ENCODE assay signal across 16 cellular contexts in genomic region chr3:102106421-102107097, GRCh38.
DNase-seq lines count a peak whose midpoint lies in the region; ATAC-seq, FAIRE-seq and TF ChIP-seq lines count a peak whose summit lies in the region.
"Had no signal": no experiment of that assay in that cellular context is flagged by ENCODE, and none has a peak within 500 bp of the region (broad histone marks: within the 10 kb centered on the region; RNA-seq: fewer than 3 reads in every experiment).

No MANE protein-coding gene starts in this region.

- H3K27ac ChIP-seq in fibroblast of lung (ENCODE audit: insufficient read depth, low read length) (no peak overlapping the region), upper lobe of left lung (no peak overlapping the region)
- H3K27ac ChIP-seq: BLaER1, gastrocnemius medialis had no signal

- H3K9me3 Mint-ChIP-seq in activated T-cell treated with anti-CD3 and anti-CD28 coated beads, Interleukin-2, amount 50 U/mL, for 72 hours, result peaks cover 5 to 6% of the 10 kb centered on the region in 2 donors

- H3K9me3 ChIP-seq in fibroblast of lung (ENCODE audit: control insufficient read depth, insufficient read depth, low read depth, low read length) (no peaks in the 10 kb centered on the region), upper lobe of left lung (peaks cover 0 to 8% (median 6%) of the 10 kb centered on the region in 4 donors)
- H3K9me3 ChIP-seq: gastrocnemius medialis had no signal

- FAIRE-seq in urothelium cell line (lab: Jason Lieb, UNC), result peak; percentile 9
- FAIRE-seq: islet of Langerhans had no signal

- no peak overlapping the region for H3K9ac ChIP-seq in fibroblast of lung (ENCODE audit: insufficient read depth, low read length)
- H3K9ac ChIP-seq: BLaER1, SK-N-SH had no signal

- no peak overlapping the region for H3K4me2 ChIP-seq in fibroblast of lung (ENCODE audit: extremely low read depth, insufficient read depth, low read length)
- H3K4me2 ChIP-seq: BLaER1, SK-N-SH had no signal

- H3K27me3 Mint-ChIP-seq in activated T-cell treated with anti-CD3 and anti-CD28 coated beads, Interleukin-2, amount 50 U/mL, for 72 hours (ENCODE audit: low read depth), result no peaks in the 10 kb centered on the region
- H3K27me3 Mint-ChIP-seq: dendritic cell treated with granulocyte-macrophage colony-stimulating factor and Interleukin-4, amounts not matched to agents 40 ng/mL and 50 ng/mL, for 4 days had no signal

- TF ChIP-seq POLR2A in upper lobe of left lung (IDR thresholded peaks at IDR 0.05), result no peak

- no peak overlapping the region for H3K27ac Mint-ChIP-seq in activated T-cell treated with anti-CD3 and anti-CD28 coated beads, Interleukin-2, amount 50 U/mL, for 72 hours
- H3K27ac Mint-ChIP-seq: dendritic cell treated with granulocyte-macrophage colony-stimulating factor and Interleukin-4, amounts not matched to agents 40 ng/mL and 50 ng/mL, for 4 days; H9 had no signal

- no peaks in the 10 kb centered on the region for H4K20me1 ChIP-seq in fibroblast of lung (ENCODE audit: control insufficient read depth, extremely low read depth, insufficient read depth, low read length)
- H4K20me1 ChIP-seq: BLaER1 had no signal

- TF ChIP-seq EP300 in upper lobe of left lung (IDR thresholded peaks at IDR 0.05), result no peak

- ATAC-seq in activated T-cell treated with anti-CD3 and anti-CD28 coated beads, Interleukin-2, amount 50 U/mL, for 72 hours (replicated peaks in 1 of 2), result peak; percentile 88 to 95
- no peak for ATAC-seq in upper lobe of left lung (ENCODE audit: low FRiP score in 2 of 2)
- no peak for ATAC-seq in GM21390 (IDR thresholded peaks at IDR 0.05; ENCODE audit: unreplicated experiment)
- ATAC-seq: gastrocnemius medialis had no signal

- H3K4me1 ChIP-seq in fibroblast of lung (ENCODE audit: control insufficient read depth, extremely low read depth, insufficient read depth, low read length), result no peaks in the 10 kb centered on the region
- H3K4me1 ChIP-seq in upper lobe of left lung, result no peaks in the 10 kb centered on the region
- H3K4me1 ChIP-seq: BLaER1 had no signal

- H2AFZ ChIP-seq in fibroblast of lung (ENCODE audit: low read length), result no peak overlapping the region

- WGBS in upper lobe of left lung, 2 donors, result 89 to 92% methylated on average over 9 of the region's 9 CpGs

- no peaks in the 10 kb centered on the region for H3K79me2 ChIP-seq in fibroblast of lung (ENCODE audit: control insufficient read depth, insufficient read depth, low read length)

- no peak overlapping the region for H3K4me3 ChIP-seq in fibroblast of lung (replicated peaks in 1 of 4; ENCODE audit: control extremely low read depth in 1 of 4, insufficient read depth in 1 of 4, low read depth in 3 of 4, low read length in 4 of 4)
- no peak overlapping the region for H3K4me3 ChIP-seq in upper lobe of left lung
- H3K4me3 ChIP-seq: BLaER1, gastrocnemius medialis had no signal

- H3K4me3 Mint-ChIP-seq in activated T-cell treated with anti-CD3 and anti-CD28 coated beads, Interleukin-2, amount 50 U/mL, for 72 hours, result peak overlapping the region; percentile 34 to 64
- H3K4me3 Mint-ChIP-seq: dendritic cell treated with granulocyte-macrophage colony-stimulating factor and Interleukin-4, amounts not matched to agents 40 ng/mL and 50 ng/mL, for 4 days; H9 had no signal

- H3K27me3 ChIP-seq in fibroblast of lung (ENCODE audit: control insufficient read depth, insufficient read depth, low read length) (no peaks in the 10 kb centered on the region), upper lobe of left lung (no peaks in the 10 kb centered on the region)
- H3K27me3 ChIP-seq: BLaER1, gastrocnemius medialis had no signal

- peaks cover 30% of the 10 kb centered on the region for H3K4me1 Mint-ChIP-seq in activated T-cell treated with anti-CD3 and anti-CD28 coated beads, Interleukin-2, amount 50 U/mL, for 72 hours (ENCODE audit: low read depth)

- peak; percentile 38 for DNase-seq in stimulated activated CD4-positive, alpha-beta T cell treated with anti-CD3 and anti-CD28 coated beads, Interleukin-15, amount 100 ng/mL, for 24 hours
- DNase-seq in stimulated activated CD4-positive, alpha-beta T cell treated with anti-CD3 and anti-CD28 coated beads, Interleukin-1b, Interleukin-23, amount 100 ng/mL, for 48 hours, result no peak
- DNase-seq in activated T-cell treated with anti-CD3 and anti-CD28 coated beads, Interleukin-2, amount 50 U/mL, for 72 hours, result peak in 1 of 2 donors; percentile 45
- DNase-seq in fibroblast of lung (ENCODE audit: low read depth in 2 of 2), result peak; percentile 53 to 84
- DNase-seq in urothelium cell line (ENCODE audit: low spot score), result no peak
- DNase-seq in medulla oblongata (ENCODE audit: extremely low spot score), result no peak
- DNase-seq in upper lobe of left lung, result no peak
- DNase-seq: gastrocnemius medialis, H9, MV-4-11, posterior cingulate gyrus, SK-N-SH had no signal

- no peaks in the 10 kb centered on the region for H3K36me3 ChIP-seq in fibroblast of lung (ENCODE audit: control insufficient read depth, insufficient read depth, low read length)
- H3K36me3 ChIP-seq in upper lobe of left lung, result no peaks in the 10 kb centered on the region
- H3K36me3 ChIP-seq: BLaER1, gastrocnemius medialis had no signal

- no peak for TF ChIP-seq CTCF in fibroblast of lung (conservative IDR thresholded peaks at IDR 0.05 in 1 of 2, IDR thresholded peaks at IDR 0.05 in 1 of 2; ENCODE audit: low read depth in 1 of 2, low read length in 2 of 2)
- no peak for TF ChIP-seq CTCF in upper lobe of left lung (IDR thresholded peaks at IDR 0.05)

- H3K36me3 Mint-ChIP-seq in activated T-cell treated with anti-CD3 and anti-CD28 coated beads, Interleukin-2, amount 50 U/mL, for 72 hours (ENCODE audit: insufficient read depth in 2 of 2), result peaks cover 10 to 18% of the 10 kb centered on the region in 2 donors

Comparison
In these comparisons a context has a peak if more than half of its experiments do, and no peak if none do; other contexts are left out.
1. DNase-seq: peak in stimulated activated CD4-positive, alpha-beta T cell treated with anti-CD3 and anti-CD28 coated beads, Interleukin-15, amount 100 ng/mL, for 24 hours (single experiment) and fibroblast of lung (2 of 2); none in stimulated activated CD4-positive, alpha-beta T cell treated with anti-CD3 and anti-CD28 coated beads, Interleukin-1b, Interleukin-23, amount 100 ng/mL, for 48 hours (single experiment), urothelium cell line (single experiment), medulla oblongata (single experiment) and upper lobe of left lung (0 of 2).
2. ATAC-seq: peak in activated T-cell treated with anti-CD3 and anti-CD28 coated beads, Interleukin-2, amount 50 U/mL, for 72 hours (2 of 2); none in upper lobe of left lung (0 of 2) and GM21390 (single experiment).